ENCODE assay signal across 1 cellular context in the genomic region with DNA sequence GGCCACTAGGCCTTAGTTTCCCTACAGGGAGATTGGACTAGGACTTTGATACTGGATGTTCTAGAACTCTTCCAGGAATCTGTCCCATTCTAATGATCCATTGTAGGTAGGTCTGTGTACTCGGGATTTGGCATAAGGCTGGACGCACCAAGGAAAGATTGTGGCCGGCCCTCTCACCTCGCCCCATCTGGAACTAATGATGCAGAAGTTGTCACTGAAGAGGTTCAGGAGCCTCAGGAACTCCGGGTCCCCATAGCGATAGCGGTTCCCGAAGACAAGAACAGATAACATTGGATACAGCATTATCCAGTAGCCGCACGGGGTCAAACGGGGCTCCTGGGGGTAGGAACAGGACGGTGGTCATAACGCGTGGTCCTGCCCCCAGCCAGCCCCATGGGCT.
TF ChIP-seq lines count a peak whose summit lies in the region.

No MANE protein-coding gene starts in this region.

TF ChIP-seq in HCT116, 20 proteins besides CTCF, POLR2A, EP300 and RAD21:
- TF ChIP-seq, protein P1, sequence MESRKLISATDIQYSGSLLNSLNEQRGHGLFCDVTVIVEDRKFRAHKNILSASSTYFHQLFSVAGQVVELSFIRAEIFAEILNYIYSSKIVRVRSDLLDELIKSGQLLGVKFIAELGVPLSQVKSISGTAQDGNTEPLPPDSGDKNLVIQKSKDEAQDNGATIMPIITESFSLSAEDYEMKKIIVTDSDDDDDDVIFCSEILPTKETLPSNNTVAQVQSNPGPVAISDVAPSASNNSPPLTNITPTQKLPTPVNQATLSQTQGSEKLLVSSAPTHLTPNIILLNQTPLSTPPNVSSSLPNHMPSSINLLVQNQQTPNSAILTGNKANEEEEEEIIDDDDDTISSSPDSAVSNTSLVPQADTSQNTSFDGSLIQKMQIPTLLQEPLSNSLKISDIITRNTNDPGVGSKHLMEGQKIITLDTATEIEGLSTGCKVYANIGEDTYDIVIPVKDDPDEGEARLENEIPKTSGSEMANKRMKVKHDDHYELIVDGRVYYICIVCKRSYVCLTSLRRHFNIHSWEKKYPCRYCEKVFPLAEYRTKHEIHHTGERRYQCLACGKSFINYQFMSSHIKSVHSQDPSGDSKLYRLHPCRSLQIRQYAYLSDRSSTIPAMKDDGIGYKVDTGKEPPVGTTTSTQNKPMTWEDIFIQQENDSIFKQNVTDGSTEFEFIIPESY (IDR thresholded peaks at IDR 0.05; ENCODE audit: extremely low read depth, insufficient replicate concordance, low read length), result no peak
- no peak for TF ChIP-seq ELF1 (IDR thresholded peaks at IDR 0.05; ENCODE audit: borderline replicate concordance, low read depth)
- TF ChIP-seq YY1 (IDR thresholded peaks at IDR 0.05; ENCODE audit: extremely low read depth, insufficient replicate concordance, low read depth, low read length), result no peak
- TF ChIP-seq, protein P2, sequence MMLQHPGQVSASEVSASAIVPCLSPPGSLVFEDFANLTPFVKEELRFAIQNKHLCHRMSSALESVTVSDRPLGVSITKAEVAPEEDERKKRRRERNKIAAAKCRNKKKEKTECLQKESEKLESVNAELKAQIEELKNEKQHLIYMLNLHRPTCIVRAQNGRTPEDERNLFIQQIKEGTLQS (IDR thresholded peaks at IDR 0.05), result no peak
- TF ChIP-seq FOSL1 (IDR thresholded peaks at IDR 0.05; ENCODE audit: low read depth), result no peak
- TF ChIP-seq, protein P3, sequence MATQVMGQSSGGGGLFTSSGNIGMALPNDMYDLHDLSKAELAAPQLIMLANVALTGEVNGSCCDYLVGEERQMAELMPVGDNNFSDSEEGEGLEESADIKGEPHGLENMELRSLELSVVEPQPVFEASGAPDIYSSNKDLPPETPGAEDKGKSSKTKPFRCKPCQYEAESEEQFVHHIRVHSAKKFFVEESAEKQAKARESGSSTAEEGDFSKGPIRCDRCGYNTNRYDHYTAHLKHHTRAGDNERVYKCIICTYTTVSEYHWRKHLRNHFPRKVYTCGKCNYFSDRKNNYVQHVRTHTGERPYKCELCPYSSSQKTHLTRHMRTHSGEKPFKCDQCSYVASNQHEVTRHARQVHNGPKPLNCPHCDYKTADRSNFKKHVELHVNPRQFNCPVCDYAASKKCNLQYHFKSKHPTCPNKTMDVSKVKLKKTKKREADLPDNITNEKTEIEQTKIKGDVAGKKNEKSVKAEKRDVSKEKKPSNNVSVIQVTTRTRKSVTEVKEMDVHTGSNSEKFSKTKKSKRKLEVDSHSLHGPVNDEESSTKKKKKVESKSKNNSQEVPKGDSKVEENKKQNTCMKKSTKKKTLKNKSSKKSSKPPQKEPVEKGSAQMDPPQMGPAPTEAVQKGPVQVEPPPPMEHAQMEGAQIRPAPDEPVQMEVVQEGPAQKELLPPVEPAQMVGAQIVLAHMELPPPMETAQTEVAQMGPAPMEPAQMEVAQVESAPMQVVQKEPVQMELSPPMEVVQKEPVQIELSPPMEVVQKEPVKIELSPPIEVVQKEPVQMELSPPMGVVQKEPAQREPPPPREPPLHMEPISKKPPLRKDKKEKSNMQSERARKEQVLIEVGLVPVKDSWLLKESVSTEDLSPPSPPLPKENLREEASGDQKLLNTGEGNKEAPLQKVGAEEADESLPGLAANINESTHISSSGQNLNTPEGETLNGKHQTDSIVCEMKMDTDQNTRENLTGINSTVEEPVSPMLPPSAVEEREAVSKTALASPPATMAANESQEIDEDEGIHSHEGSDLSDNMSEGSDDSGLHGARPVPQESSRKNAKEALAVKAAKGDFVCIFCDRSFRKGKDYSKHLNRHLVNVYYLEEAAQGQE (IDR thresholded peaks at IDR 0.05; ENCODE audit: low read depth), result no peak
- TF ChIP-seq SP1 (IDR thresholded peaks at IDR 0.05; ENCODE audit: low read depth), result no peak
- TF ChIP-seq EGR1 (IDR thresholded peaks at IDR 0.05; ENCODE audit: low read depth), result no peak
- no peak for TF ChIP-seq SIN3A (IDR thresholded peaks at IDR 0.05; ENCODE audit: low read depth)
- TF ChIP-seq ZFX (IDR thresholded peaks at IDR 0.05), result no peak
- TF ChIP-seq EZH2phosphoT487 (IDR thresholded peaks at IDR 0.05; ENCODE audit: borderline replicate concordance), result no peak
- no peak for TF ChIP-seq JUND (IDR thresholded peaks at IDR 0.05)
